Comparison of ENCODE assay signal across 8 cellular contexts in the genomic region with DNA sequence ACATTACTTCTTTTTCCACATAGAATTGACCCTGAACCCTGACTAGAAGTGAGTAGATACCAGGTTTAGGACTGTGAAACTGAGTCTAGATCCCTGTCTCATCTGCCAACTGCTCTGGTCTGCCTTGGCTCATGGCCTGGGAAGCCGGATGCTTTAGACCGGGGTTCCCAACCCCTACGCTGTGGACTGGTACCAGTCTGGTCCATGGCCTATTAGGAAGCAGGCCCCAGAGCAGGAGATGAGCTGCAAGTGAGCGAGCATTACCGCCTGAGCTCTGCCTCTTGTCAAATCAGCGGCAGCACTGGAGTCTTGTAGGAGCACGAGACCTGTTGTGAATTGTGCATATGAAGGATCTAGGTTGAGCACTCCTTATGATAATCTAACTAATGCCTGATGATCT.
"Had no signal": no experiment of that assay in that cellular context is flagged by ENCODE, and none has a peak within 500 bp of the region (broad histone marks: within the 10 kb centered on the region; RNA-seq: fewer than 3 reads in every experiment).

No MANE protein-coding gene starts in this region.

- H3K9me3 Mint-ChIP-seq: GM23338 had no signal

- DNase-seq: GM23248, GOT3, H7, H9, HCEC 1CT, HFFc6 had no signal

- ATAC-seq: GM23338, HCT116 had no signal

- H3K4me3 Mint-ChIP-seq: GM23338, H9, HFFc6 had no signal

- H3K4me1 Mint-ChIP-seq: GM23338, H9 had no signal

- H3K27ac Mint-ChIP-seq: GM23338, H9, HFFc6 had no signal
